8 cellular contexts compared by ENCODE assay signal in genomic region chr7:108568801-108569380, GRCh38. TPM values are rescaled to one million over a fixed set of nuclear protein-coding genes. Genes with fewer than 3 reads are reported as not detected.
A peak's percentile ranks its signal among the peaks of the same experiment; 100 is the strongest.
DNase-seq lines count a peak whose midpoint lies in the region; ATAC-seq and TF ChIP-seq lines count a peak whose summit lies in the region.

No MANE protein-coding gene starts in this region.

- peak overlapping the region; percentile 92 for H4K8ac ChIP-seq in mesenchymal stem cell (ENCODE audit: low read length)

- no peak for TF ChIP-seq CTCF in AG09309 (IDR thresholded peaks at IDR 0.05; ENCODE audit: control insufficient read depth, insufficient read depth, low read depth, low read length, missing control alignments)
- TF ChIP-seq CTCF in KMS-11 (conservative IDR thresholded peaks at IDR 0.05; ENCODE audit: low read depth, low read length) = no peak
- no peak for TF ChIP-seq CTCF in astrocyte of the cerebellum (IDR thresholded peaks at IDR 0.05; ENCODE audit: low read depth, low read length, missing control alignments)

- H3K14ac ChIP-seq in mesenchymal stem cell (ENCODE audit: low read length in 2 of 2) = peak overlapping the region in 1 of 2 experiments; percentile 56

- H3K4me1 ChIP-seq in KMS-11 (ENCODE audit: low read depth, poor library complexity, severe bottlenecking) = peaks cover 46% of the 10 kb centered on the region
- peaks cover 3% of the 10 kb centered on the region for H3K4me1 ChIP-seq in mesenchymal stem cell (ENCODE audit: control insufficient read depth, insufficient read depth, low read depth, low read length)

- H3K27ac ChIP-seq in KMS-11 (peak overlapping the region; percentile 92), mesenchymal stem cell (ENCODE audit: low read length, poor library complexity, severe bottlenecking) (peak overlapping the region; percentile 66)

- peaks cover 9% of the 10 kb centered on the region for H3K79me1 ChIP-seq in mesenchymal stem cell (replicated peaks; ENCODE audit: low read length, poor library complexity, severe bottlenecking)

- DNase-seq in AG09309 (ENCODE audit: low read depth) = no peak
- peak; percentile 4 for DNase-seq in astrocyte of the cerebellum (ENCODE audit: low read depth)
- DNase-seq in mesenchymal stem cell = peak; percentile 4
- no peak for DNase-seq in SKM-1 treated with dmso at 0.1 percent for 144 hours (lab: John Stamatoyannopoulos, UW; ENCODE audit: unreplicated experiment)
- no peak for DNase-seq in SW480 (ENCODE audit: low spot score)
- no peak for DNase-seq in NCI-H128 (lab: John Stamatoyannopoulos, UW; ENCODE audit: unreplicated experiment)

- H3K4ac ChIP-seq in mesenchymal stem cell (ENCODE audit: low read depth in 1 of 2, low read length in 2 of 2) = peak overlapping the region; percentile 55 to 71

- H3K4me3 ChIP-seq in AG09309 (ENCODE audit: control insufficient read depth, low read depth, low read length) (peak overlapping the region; percentile 90), KMS-11 (IDR thresholded peaks at IDR 0.05; ENCODE audit: insufficient read depth, low read depth, low read length) (no peak overlapping the region), astrocyte of the cerebellum (ENCODE audit: low read depth, low read length) (peak overlapping the region; percentile 77), mesenchymal stem cell (ENCODE audit: insufficient read depth in 1 of 2, low read depth in 1 of 2, low read length in 2 of 2) (peak overlapping the region; percentile 68 to 93)

- H3K36me3 ChIP-seq in KMS-11 (ENCODE audit: insufficient read depth) (peaks cover 11% of the 10 kb centered on the region; the same call in 1 of the 2 replicates), mesenchymal stem cell (ENCODE audit: control insufficient read depth in 1 of 2, insufficient read depth in 2 of 2, low read depth in 1 of 2, low read length in 2 of 2) (peaks cover 0 to 38% of the 10 kb centered on the region in 2 experiments)

- no peak overlapping the region for H2BK15ac ChIP-seq in mesenchymal stem cell (ENCODE audit: low read depth, poor library complexity, severe bottlenecking)

- peak overlapping the region; percentile 3 for H2BK5ac ChIP-seq in mesenchymal stem cell (ENCODE audit: low read depth, low read length, poor library complexity, severe bottlenecking)

- peaks cover 75% of the 10 kb centered on the region for H3K79me2 ChIP-seq in KMS-11 (ENCODE audit: insufficient read depth, low read depth)

- H4K20me1 ChIP-seq in KMS-11 (ENCODE audit: insufficient read depth) = no peaks in the 10 kb centered on the region

- H3K9ac ChIP-seq in KMS-11 = peak overlapping the region; percentile 91
- H3K9ac ChIP-seq in mesenchymal stem cell (ENCODE audit: low read length) = peak overlapping the region; percentile 99

- WGBS in mesenchymal stem cell = 6% methylated on average over 20 of the region's 24 CpGs

- H3K23ac ChIP-seq in mesenchymal stem cell (ENCODE audit: low read length in 2 of 2) = no peak overlapping the region

- H3K9me3 ChIP-seq in mesenchymal stem cell (ENCODE audit: control insufficient read depth, low read length) = no peaks in the 10 kb centered on the region

- H3K4me2 ChIP-seq in KMS-11 (peak overlapping the region; percentile 72), mesenchymal stem cell (ENCODE audit: low read length, poor library complexity, severe bottlenecking) (peak overlapping the region; percentile 75)

- peak overlapping the region; percentile 81 for H4K91ac ChIP-seq in mesenchymal stem cell (ENCODE audit: low read length)

- H2AFZ ChIP-seq in KMS-11 (ENCODE audit: low read depth) (peak overlapping the region; percentile 73), mesenchymal stem cell (ENCODE audit: low read depth, low read length) (peak overlapping the region; percentile 39)

- H2AK5ac ChIP-seq in mesenchymal stem cell (ENCODE audit: low read length, severe bottlenecking) = no peak overlapping the region

- peak overlapping the region; percentile 62 to 77 for H3K18ac ChIP-seq in mesenchymal stem cell (ENCODE audit: low read depth in 1 of 2, low read length in 2 of 2)

- in situ Hi-C loops in astrocyte of the cerebellum (cut with HindIII; ENCODE audit: low sequenced_read_pairs) = no loop called here

- no peak overlapping the region for H2BK12ac ChIP-seq in mesenchymal stem cell (ENCODE audit: low read length in 2 of 2)

- H2BK120ac ChIP-seq in mesenchymal stem cell (ENCODE audit: low read depth, low read length) = no peak overlapping the region

- ATAC-seq in GM18519 (IDR thresholded peaks at IDR 0.05; ENCODE audit: low FRiP score, unreplicated experiment) = no peak

- H3K27me3 ChIP-seq in KMS-11 (ENCODE audit: insufficient read depth, low read depth) (no peaks in the 10 kb centered on the region), mesenchymal stem cell (ENCODE audit: control insufficient read depth in 1 of 2, insufficient read depth in 1 of 2, low read length in 2 of 2) (no peaks in the 10 kb centered on the region)

RNA-seq across cellular contexts. Expression of gene THAP5, which starts 0.6 kb away (rescaled TPM):
- 22.6 TPM for polyA plus RNA-seq in mesenchymal stem cell (2013, experiment 1 of 2)
- polyA plus RNA-seq in mesenchymal stem cell (2013, experiment 2 of 2) = 24.2 TPM

RNA-seq across cellular contexts. Expression of gene DNAJB9, which starts 0.8 kb away (rescaled TPM):
- polyA plus RNA-seq in mesenchymal stem cell (2013, experiment 1 of 2) = 35.8 TPM
- 35.7 TPM for polyA plus RNA-seq in mesenchymal stem cell (2013, experiment 2 of 2)

RNA-seq across cellular contexts. Expression of gene PNPLA8, which starts 43.0 kb away (rescaled TPM):
- 19.3 TPM for polyA plus RNA-seq in mesenchymal stem cell (2013, experiment 1 of 2)
- 20.8 TPM for polyA plus RNA-seq in mesenchymal stem cell (2013, experiment 2 of 2)

Comparison
In these comparisons a context has a peak if more than half of its experiments do, and no peak if none do; other contexts are left out.
1. DNase-seq: peak in astrocyte of the cerebellum (single experiment) and mesenchymal stem cell (single experiment); none in AG09309 (single experiment), SKM-1 treated with dmso at 0.1 percent for 144 hours (single experiment), SW480 (single experiment) and NCI-H128 (single experiment).